Comparison of ENCODE assay signal across 2 cellular contexts in the genomic region with DNA sequence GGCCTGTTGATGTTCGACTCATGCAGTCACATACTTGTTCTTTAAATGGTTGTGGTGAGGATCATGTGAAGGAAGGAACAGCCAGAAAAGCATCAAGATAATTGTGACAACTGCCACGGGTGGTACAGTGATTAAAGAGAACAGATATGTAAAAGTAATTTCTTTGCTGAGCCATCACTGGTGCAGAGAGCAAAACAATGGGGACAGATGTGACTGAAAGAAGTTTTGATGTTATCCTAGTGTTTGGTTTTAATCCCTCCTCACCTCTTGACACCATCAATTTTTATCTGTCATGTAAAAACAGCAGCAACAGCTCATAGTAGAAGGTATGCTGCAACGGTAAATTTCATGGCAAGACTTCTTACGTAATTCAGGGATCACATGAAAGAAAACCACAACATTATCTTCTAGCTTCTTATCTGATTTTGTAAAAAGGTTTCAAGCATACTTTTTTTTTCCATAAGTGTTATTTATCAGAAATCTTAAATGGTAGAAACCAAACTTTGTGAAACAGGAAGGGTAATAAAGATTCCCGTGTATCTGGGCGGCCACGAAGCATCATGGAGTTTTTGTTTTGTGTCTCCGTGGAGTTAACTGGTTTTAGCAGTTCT.
A peak's percentile ranks its signal among the peaks of the same experiment; 100 is the strongest.
TF ChIP-seq lines count a peak whose summit lies in the region.

No MANE protein-coding gene starts in this region.

TF ChIP-seq in HEK293, 187 proteins besides CTCF, POLR2A, EP300 and RAD21 (continued from another document and continues in another):
- TF ChIP-seq ZNF423 (tag by site-specific recombination; IDR thresholded peaks at IDR 0.05) (no peak), GFI1B (tag by site-specific recombination; IDR thresholded peaks at IDR 0.05) (no peak), ZNF223 (tag by site-specific recombination; IDR thresholded peaks at IDR 0.05) (no peak), KLF1 (tag by site-specific recombination; IDR thresholded peaks at IDR 0.05) (no peak), ZNF621 (tag by site-specific recombination; IDR thresholded peaks at IDR 0.05) (no peak), WT1 (tag by site-specific recombination; IDR thresholded peaks at IDR 0.05) (peak; percentile 79), ZNF555 (tag by site-specific recombination; conservative IDR thresholded peaks at IDR 0.05) (no peak), ZNF211 (tag by site-specific recombination; IDR thresholded peaks at IDR 0.05; ENCODE audit: low read depth) (no peak), ZNF138 (tag by site-specific recombination; IDR thresholded peaks at IDR 0.05; ENCODE audit: borderline replicate concordance) (no peak), MYNN (tag by site-specific recombination; IDR thresholded peaks at IDR 0.05; ENCODE audit: borderline replicate concordance) (no peak), IKZF3 (tag by site-specific recombination; IDR thresholded peaks at IDR 0.05) (peak; percentile 25; the same call in 1 of the 2 replicates), ZBTB20 (tag by site-specific recombination; IDR thresholded peaks at IDR 0.05) (no peak), GLIS1 (tag by site-specific recombination; IDR thresholded peaks at IDR 0.05) (0 out of 2 replicates have a peak, but pooled peaks have one; percentile 17), MEIS1 (CRISPR knock-in tag; IDR thresholded peaks at IDR 0.05; ENCODE audit: borderline replicate concordance) (no peak), ZNF704 (tag by site-specific recombination; IDR thresholded peaks at IDR 0.05) (no peak), ZNF10 (tag by site-specific recombination; IDR thresholded peaks at IDR 0.05) (no peak), ZNF350 (tag by site-specific recombination; IDR thresholded peaks at IDR 0.05) (0 out of 2 replicates have a peak, but pooled peaks have one; percentile 19), HOXC10 (CRISPR knock-in tag; IDR thresholded peaks at IDR 0.05) (no peak), ZNF518A (tag by site-specific recombination; conservative IDR thresholded peaks at IDR 0.05; ENCODE audit: low read depth) (0 out of 2 replicates have a peak, but pooled peaks have one; percentile 15), SCRT1 (tag by site-specific recombination; IDR thresholded peaks at IDR 0.05; ENCODE audit: borderline replicate concordance) (no peak)
- TF ChIP-seq, protein P1, sequence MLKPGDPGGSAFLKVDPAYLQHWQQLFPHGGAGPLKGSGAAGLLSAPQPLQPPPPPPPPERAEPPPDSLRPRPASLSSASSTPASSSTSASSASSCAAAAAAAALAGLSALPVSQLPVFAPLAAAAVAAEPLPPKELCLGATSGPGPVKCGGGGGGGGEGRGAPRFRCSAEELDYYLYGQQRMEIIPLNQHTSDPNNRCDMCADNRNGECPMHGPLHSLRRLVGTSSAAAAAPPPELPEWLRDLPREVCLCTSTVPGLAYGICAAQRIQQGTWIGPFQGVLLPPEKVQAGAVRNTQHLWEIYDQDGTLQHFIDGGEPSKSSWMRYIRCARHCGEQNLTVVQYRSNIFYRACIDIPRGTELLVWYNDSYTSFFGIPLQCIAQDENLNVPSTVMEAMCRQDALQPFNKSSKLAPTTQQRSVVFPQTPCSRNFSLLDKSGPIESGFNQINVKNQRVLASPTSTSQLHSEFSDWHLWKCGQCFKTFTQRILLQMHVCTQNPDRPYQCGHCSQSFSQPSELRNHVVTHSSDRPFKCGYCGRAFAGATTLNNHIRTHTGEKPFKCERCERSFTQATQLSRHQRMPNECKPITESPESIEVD (tag by site-specific recombination; IDR thresholded peaks at IDR 0.05) = peak; percentile 95

TF ChIP-seq in SK-N-SH, 30 proteins besides CTCF, POLR2A, EP300 and RAD21 (continued from another document):
- no peak for TF ChIP-seq USF2 (IDR thresholded peaks at IDR 0.05; ENCODE audit: borderline replicate concordance, low read depth, low read length)
- TF ChIP-seq ELF1 (IDR thresholded peaks at IDR 0.05) = no peak
- TF ChIP-seq FOXJ3 (CRISPR knock-in tag; IDR thresholded peaks at IDR 0.05) = no peak
- no peak for TF ChIP-seq EZH2phosphoT487 (IDR thresholded peaks at IDR 0.05; ENCODE audit: borderline replicate concordance, low read depth)
- peak; percentile 87 for TF ChIP-seq GATA2 (CRISPR knock-in tag; IDR thresholded peaks at IDR 0.05)
- TF ChIP-seq TAF1 (IDR thresholded peaks at IDR 0.05; ENCODE audit: borderline replicate concordance, low read depth, low read length) = no peak
- TF ChIP-seq TCF12 (IDR thresholded peaks at IDR 0.05) = peak; percentile 77
- TF ChIP-seq, protein P2, sequence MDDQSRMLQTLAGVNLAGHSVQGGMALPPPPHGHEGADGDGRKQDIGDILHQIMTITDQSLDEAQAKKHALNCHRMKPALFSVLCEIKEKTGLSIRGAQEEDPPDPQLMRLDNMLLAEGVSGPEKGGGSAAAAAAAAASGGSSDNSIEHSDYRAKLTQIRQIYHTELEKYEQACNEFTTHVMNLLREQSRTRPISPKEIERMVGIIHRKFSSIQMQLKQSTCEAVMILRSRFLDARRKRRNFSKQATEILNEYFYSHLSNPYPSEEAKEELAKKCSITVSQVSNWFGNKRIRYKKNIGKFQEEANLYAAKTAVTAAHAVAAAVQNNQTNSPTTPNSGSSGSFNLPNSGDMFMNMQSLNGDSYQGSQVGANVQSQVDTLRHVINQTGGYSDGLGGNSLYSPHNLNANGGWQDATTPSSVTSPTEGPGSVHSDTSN (IDR thresholded peaks at IDR 0.05) = peak; percentile 79
- no peak for TF ChIP-seq SIN3A (IDR thresholded peaks at IDR 0.05; ENCODE audit: borderline replicate concordance, low read depth, low read length)
- TF ChIP-seq RFX5 (IDR thresholded peaks at IDR 0.05; ENCODE audit: low read length) = no peak
- no peak for TF ChIP-seq YY1 (IDR thresholded peaks at IDR 0.05; ENCODE audit: low read depth)
- TF ChIP-seq CHD2 (IDR thresholded peaks at IDR 0.05; ENCODE audit: low read length, partially characterized antibody) = peak; percentile 12
- TF ChIP-seq JUND (IDR thresholded peaks at IDR 0.05) = peak; percentile 22; the same call in 1 of the 2 replicates
- TF ChIP-seq NFIC (IDR thresholded peaks at IDR 0.05; ENCODE audit: borderline replicate concordance) = no peak; the same call in 1 of the 2 replicates
- TF ChIP-seq RCOR1 (IDR thresholded peaks at IDR 0.05; ENCODE audit: low read length) = peak; percentile 65
- peak; percentile 62; the same call in 1 of the 2 replicates for TF ChIP-seq TEAD4 (IDR thresholded peaks at IDR 0.05; ENCODE audit: borderline replicate concordance, insufficient read depth)
- TF ChIP-seq GABPA (IDR thresholded peaks at IDR 0.05; ENCODE audit: low read depth) = no peak
- TF ChIP-seq FOXM1 (IDR thresholded peaks at IDR 0.05; ENCODE audit: low read depth) = peak; percentile 41; the same call in 1 of the 2 replicates
